22 cellular contexts compared by ENCODE assay signal in the genomic region with DNA sequence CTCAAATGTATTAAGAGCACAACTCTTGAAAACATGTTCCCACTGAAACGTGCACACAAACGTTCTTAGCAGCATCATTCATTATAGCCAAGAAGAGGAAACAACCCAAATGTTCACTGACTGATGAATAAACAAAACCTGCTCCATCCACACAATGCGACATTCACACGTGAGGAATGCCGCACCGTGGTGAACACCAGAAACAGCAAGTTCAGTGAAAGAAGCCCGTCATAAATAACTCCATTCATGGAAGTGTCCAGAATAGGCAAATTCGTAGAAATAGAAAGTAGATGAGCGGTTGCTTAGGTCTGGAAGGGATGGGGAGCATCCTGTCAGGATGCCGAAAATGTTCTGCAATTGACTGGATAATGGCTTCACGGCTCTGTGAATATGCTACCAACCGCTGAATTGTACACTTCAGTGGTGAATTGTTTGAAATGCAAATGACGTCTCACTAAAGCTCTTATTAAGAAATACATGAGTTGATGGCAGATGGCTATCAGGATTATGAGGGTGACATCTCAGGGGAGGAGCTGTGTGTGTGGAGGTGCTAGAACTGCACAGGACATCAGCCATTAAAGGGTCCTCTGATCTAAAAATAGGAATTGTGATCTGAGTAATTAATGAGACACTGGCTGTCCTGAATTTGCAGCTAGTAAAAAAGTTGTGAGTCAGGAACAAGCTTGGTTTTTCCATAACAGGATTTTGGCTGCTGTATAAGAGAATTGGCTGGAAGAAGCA.
DNase-seq lines count a peak whose midpoint lies in the region; ATAC-seq, FAIRE-seq and TF ChIP-seq lines count a peak whose summit lies in the region.
"Had no signal": no experiment of that assay in that cellular context is flagged by ENCODE, and none has a peak within 500 bp of the region (broad histone marks: within the 10 kb centered on the region; RNA-seq: fewer than 3 reads in every experiment).

No MANE protein-coding gene starts in this region.

- ATAC-seq in stimulated activated naive CD8-positive, alpha-beta T cell treated with anti-CD3 and anti-CD28 coated beads, Interleukin-15, amount 100 ng/mL, for 72 hours: no peak
- no peak for ATAC-seq in HG02759 (IDR thresholded peaks at IDR 0.05; ENCODE audit: unreplicated experiment)
- ATAC-seq: CD8-positive, alpha-beta T cell had no signal

- DNase-seq in DMS53 (lab: John Stamatoyannopoulos, UW): peak; percentile 4
- DNase-seq in DMS53 treated with DMSO at 0.1 percent for 48 hours (lab: John Stamatoyannopoulos, UW; ENCODE audit: unreplicated experiment): no peak
- DNase-seq in NCI-H526 treated with DMSO at 0.1 percent for 48 hours (lab: John Stamatoyannopoulos, UW): peak; percentile 14
- no peak for DNase-seq in keratinocyte (ENCODE audit: low read depth, low spot score)
- no peak for DNase-seq in progenitor cell of endocrine pancreas (ENCODE audit: low spot score, unreplicated experiment)
- no peak for DNase-seq in NAMALWA (ENCODE audit: low spot score)
- no peak for DNase-seq in stimulated activated naive CD8-positive, alpha-beta T cell treated with anti-CD3 and anti-CD28 coated beads, Interleukin-15, amount 100 ng/mL, for 72 hours
- DNase-seq: 8988T; C1 segment of cervical spinal cord; CD8-positive, alpha-beta T cell; H9; NCI-H1105; NCI-H146; NCI-H2029; NCI-H2227 treated with DMSO at 0.1 percent for 48 hours; NCI-H510A treated with DMSO at 0.1 percent for 48 hours; Right ventricle myocardium superior had no signal

- H3K9me1 ChIP-seq in keratinocyte (ENCODE audit: control insufficient read depth, extremely low read depth, insufficient read depth, low read length): no peaks in the 10 kb centered on the region

- H3K27ac ChIP-seq in keratinocyte (ENCODE audit: control insufficient read depth, insufficient read depth, low read length): no peak overlapping the region

- no peak overlapping the region for H3K9ac ChIP-seq in keratinocyte (ENCODE audit: control insufficient read depth, extremely low read depth, insufficient read depth, low read length)

- no peaks in the 10 kb centered on the region for H3K4me1 ChIP-seq in keratinocyte (ENCODE audit: control insufficient read depth, extremely low read depth, insufficient read depth, low read length)

- no peaks in the 10 kb centered on the region for H3K4me1 Mint-ChIP-seq in progenitor cell of endocrine pancreas (ENCODE audit: low read depth)
- H3K4me1 Mint-ChIP-seq in stimulated activated naive CD8-positive, alpha-beta T cell treated with anti-CD3 and anti-CD28 coated beads, Interleukin-15, amount 100 ng/mL, for 72 hours: no peaks in the 10 kb centered on the region
- H3K4me1 Mint-ChIP-seq: H9 had no signal

- no peaks in the 10 kb centered on the region for H3K36me3 ChIP-seq in keratinocyte (ENCODE audit: control insufficient read depth in 2 of 2, extremely low read depth in 1 of 2, insufficient read depth in 2 of 2, low read length in 2 of 2)

- H3K9me3 Mint-ChIP-seq in progenitor cell of endocrine pancreas (ENCODE audit: low read depth): peaks cover 64% of the 10 kb centered on the region
- peaks cover 18 to 50% of the 10 kb centered on the region in 2 donors for H3K9me3 Mint-ChIP-seq in stimulated activated naive CD8-positive, alpha-beta T cell treated with anti-CD3 and anti-CD28 coated beads, Interleukin-15, amount 100 ng/mL, for 72 hours

- H2AFZ ChIP-seq in keratinocyte (ENCODE audit: control insufficient read depth, low read length): no peak overlapping the region

- H3K27ac Mint-ChIP-seq in progenitor cell of endocrine pancreas: no peak overlapping the region
- H3K27ac Mint-ChIP-seq in stimulated activated naive CD8-positive, alpha-beta T cell treated with anti-CD3 and anti-CD28 coated beads, Interleukin-15, amount 100 ng/mL, for 72 hours: no peak overlapping the region
- H3K27ac Mint-ChIP-seq: CD8-positive, alpha-beta T cell; H9; T-helper 1 cell treated with Interleukin-12 subunit alpha and Interleukin-12 subunit beta and Interleukin-4 antibody, amounts not matched to agents 30 μg/mL and 1 μg/mL, for 36 hours had no signal

- TF ChIP-seq CTCF in keratinocyte (optimal IDR thresholded peaks at IDR 0.05 in 1 of 3, IDR thresholded peaks at IDR 0.05 in 1 of 3, conservative IDR thresholded peaks at IDR 0.05 in 1 of 3; ENCODE audit: extremely low read depth in 1 of 3, insufficient read depth in 2 of 3, low read length in 3 of 3) (no peak), progenitor cell of endocrine pancreas (IDR thresholded peaks at IDR 0.05; ENCODE audit: unreplicated experiment) (no peak)

- no peaks in the 10 kb centered on the region for H3K79me2 ChIP-seq in keratinocyte (ENCODE audit: control insufficient read depth, insufficient read depth, low read length)

- no peaks in the 10 kb centered on the region for H3K27me3 ChIP-seq in keratinocyte (ENCODE audit: control insufficient read depth, extremely low read depth, insufficient read depth, low read length)

- no peak overlapping the region for H3K4me2 ChIP-seq in keratinocyte (ENCODE audit: control insufficient read depth, extremely low read depth, insufficient read depth, low read depth, low read length)

- peak; percentile 17 for FAIRE-seq in keratinocyte (lab: Jason Lieb, UNC)
- FAIRE-seq: G401.6, GM18507, GM19239 had no signal

- H3K36me3 Mint-ChIP-seq in progenitor cell of endocrine pancreas (ENCODE audit: insufficient read depth): peaks cover 8% of the 10 kb centered on the region
- H3K36me3 Mint-ChIP-seq: CD8-positive, alpha-beta T cell had no signal

- dilution Hi-C loops in keratinocyte (cut with MboI; ENCODE audit: extremely low pct_ligation_motif_present, low sequenced_read_pairs): no loop called here

- no peaks in the 10 kb centered on the region for H3K27me3 Mint-ChIP-seq in progenitor cell of endocrine pancreas
- H3K27me3 Mint-ChIP-seq in stimulated activated naive CD8-positive, alpha-beta T cell treated with anti-CD3 and anti-CD28 coated beads, Interleukin-15, amount 100 ng/mL, for 72 hours: no peaks in the 10 kb centered on the region

- H3K9me3 ChIP-seq in keratinocyte (ENCODE audit: control insufficient read depth, low read depth, low read length): peaks cover 8% of the 10 kb centered on the region

- H3K4me3 ChIP-seq in keratinocyte (ENCODE audit: control insufficient read depth in 2 of 3, extremely low read depth in 1 of 3, insufficient read depth in 2 of 3, low read depth in 1 of 3, low read length in 3 of 3): no peak overlapping the region

- H3K4me3 Mint-ChIP-seq in progenitor cell of endocrine pancreas (ENCODE audit: low read depth): no peak overlapping the region
- H3K4me3 Mint-ChIP-seq in stimulated activated naive CD8-positive, alpha-beta T cell treated with anti-CD3 and anti-CD28 coated beads, Interleukin-15, amount 100 ng/mL, for 72 hours: no peak overlapping the region
- H3K4me3 Mint-ChIP-seq: CD8-positive, alpha-beta T cell; H9; T-helper 1 cell treated with Interleukin-12 subunit alpha and Interleukin-12 subunit beta and Interleukin-4 antibody, amounts not matched to agents 30 μg/mL and 1 μg/mL, for 36 hours had no signal

- no peaks in the 10 kb centered on the region for H4K20me1 ChIP-seq in keratinocyte (ENCODE audit: control insufficient read depth, extremely low read depth, insufficient read depth, low read length)

Comparison
In these comparisons a context has a peak if more than half of its experiments do, and no peak if none do; other contexts are left out.
1. DNase-seq: peak in DMS53 (single experiment) and NCI-H526 treated with DMSO at 0.1 percent for 48 hours (single experiment); none in DMS53 treated with DMSO at 0.1 percent for 48 hours (single experiment), keratinocyte (single experiment), progenitor cell of endocrine pancreas (single experiment), NAMALWA (single experiment) and stimulated activated naive CD8-positive, alpha-beta T cell treated with anti-CD3 and anti-CD28 coated beads, Interleukin-15, amount 100 ng/mL, for 72 hours (0 of 2).